In the genomic region with DNA sequence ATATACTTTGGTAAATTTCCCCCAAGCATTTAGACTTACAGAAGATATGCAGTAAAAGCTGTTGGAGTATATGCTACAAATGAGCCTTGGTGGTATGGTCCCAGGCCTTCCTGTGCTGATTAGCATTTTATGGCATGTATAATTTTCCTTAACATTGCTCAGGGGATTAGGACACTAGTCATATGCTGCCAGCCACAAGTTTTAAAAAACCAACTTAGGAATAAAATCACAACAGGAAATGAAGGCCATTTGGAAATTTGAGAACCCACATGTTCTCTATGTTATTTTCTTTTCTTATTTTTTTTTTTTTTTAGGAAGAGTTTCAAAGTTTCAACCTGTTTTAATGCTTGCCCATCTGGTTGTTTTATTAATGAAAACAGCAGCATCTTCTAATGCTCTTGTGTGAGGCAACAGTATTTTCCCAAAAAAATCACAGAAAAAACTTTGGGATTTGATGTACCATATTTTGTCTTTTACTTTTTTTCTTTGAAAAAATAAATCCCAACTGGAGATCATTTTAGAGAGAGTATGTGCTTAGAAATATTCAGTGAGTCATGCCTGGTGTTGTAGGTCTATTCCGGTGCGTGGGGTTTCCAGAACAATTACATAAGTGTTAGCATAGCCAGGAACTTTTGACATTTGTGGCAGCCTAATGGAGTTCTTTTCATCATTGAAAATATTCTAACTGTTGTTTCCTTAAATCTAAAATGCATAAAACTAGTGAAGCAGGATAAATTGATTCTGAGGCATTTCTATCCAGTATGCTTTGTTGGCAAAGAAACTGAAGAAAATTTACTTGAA, we compare ENCODE assay signal across 1 cellular context.
TF ChIP-seq lines count a peak whose summit lies in the region.

No MANE protein-coding gene starts in this region.

TF ChIP-seq in HEK293, 187 proteins besides CTCF, POLR2A, EP300 and RAD21 (continued from another document and continues in another):
- TF ChIP-seq, protein P1, sequence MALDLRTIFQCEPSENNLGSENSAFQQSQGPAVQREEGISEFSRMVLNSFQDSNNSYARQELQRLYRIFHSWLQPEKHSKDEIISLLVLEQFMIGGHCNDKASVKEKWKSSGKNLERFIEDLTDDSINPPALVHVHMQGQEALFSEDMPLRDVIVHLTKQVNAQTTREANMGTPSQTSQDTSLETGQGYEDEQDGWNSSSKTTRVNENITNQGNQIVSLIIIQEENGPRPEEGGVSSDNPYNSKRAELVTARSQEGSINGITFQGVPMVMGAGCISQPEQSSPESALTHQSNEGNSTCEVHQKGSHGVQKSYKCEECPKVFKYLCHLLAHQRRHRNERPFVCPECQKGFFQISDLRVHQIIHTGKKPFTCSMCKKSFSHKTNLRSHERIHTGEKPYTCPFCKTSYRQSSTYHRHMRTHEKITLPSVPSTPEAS (tag by site-specific recombination; IDR thresholded peaks at IDR 0.05): no peak
- TF ChIP-seq ZSCAN23 (tag by site-specific recombination; IDR thresholded peaks at IDR 0.05): no peak
- peak; percentile 14; the same call in 1 of the 2 replicates for TF ChIP-seq GLIS1 (tag by site-specific recombination; IDR thresholded peaks at IDR 0.05)
- TF ChIP-seq ZNF292 (tag by site-specific recombination; IDR thresholded peaks at IDR 0.05; ENCODE audit: borderline replicate concordance, low read depth): no peak
- no peak for TF ChIP-seq ZFP41 (tag by site-specific recombination; IDR thresholded peaks at IDR 0.05; ENCODE audit: borderline replicate concordance)
- peak; percentile 54 for TF ChIP-seq PRDM4 (tag by site-specific recombination; IDR thresholded peaks at IDR 0.05)
- TF ChIP-seq ZNF660 (tag by site-specific recombination; IDR thresholded peaks at IDR 0.05): peak; percentile 16; the same call in 1 of the 2 replicates
- no peak for TF ChIP-seq INSM2 (tag by site-specific recombination; IDR thresholded peaks at IDR 0.05)
- TF ChIP-seq KLF7 (tag by site-specific recombination; IDR thresholded peaks at IDR 0.05; ENCODE audit: borderline replicate concordance): no peak
- 0 out of 2 replicates have a peak, but pooled peaks have one; percentile 42 for TF ChIP-seq KLF8 (tag by site-specific recombination; IDR thresholded peaks at IDR 0.05)
- TF ChIP-seq REST (tag by site-specific recombination; IDR thresholded peaks at IDR 0.05): no peak
- no peak for TF ChIP-seq ZNF791 (tag by site-specific recombination; IDR thresholded peaks at IDR 0.05)
- no peak for TF ChIP-seq ZNF621 (tag by site-specific recombination; IDR thresholded peaks at IDR 0.05)
- TF ChIP-seq ZNF518A (tag by site-specific recombination; conservative IDR thresholded peaks at IDR 0.05; ENCODE audit: low read depth): no peak
- TF ChIP-seq ZNF138 (tag by site-specific recombination; IDR thresholded peaks at IDR 0.05; ENCODE audit: borderline replicate concordance): no peak
- peak; percentile 44; the same call in 1 of the 2 replicates for TF ChIP-seq KLF10 (tag by site-specific recombination; IDR thresholded peaks at IDR 0.05)
- TF ChIP-seq ZNF214 (tag by site-specific recombination; IDR thresholded peaks at IDR 0.05; ENCODE audit: borderline replicate concordance): no peak
- TF ChIP-seq BCL11A (tag by site-specific recombination; IDR thresholded peaks at IDR 0.05; ENCODE audit: low read depth): peak; percentile 29; the same call in 1 of the 2 replicates
- peak; percentile 78 for TF ChIP-seq PRDM6 (tag by site-specific recombination; IDR thresholded peaks at IDR 0.05)
- no peak for TF ChIP-seq ZNF280D (tag by site-specific recombination; IDR thresholded peaks at IDR 0.05)
- no peak for TF ChIP-seq TCF7L2 (IDR thresholded peaks at IDR 0.05; ENCODE audit: borderline replicate concordance, low read depth, low read length)
- TF ChIP-seq GLI2 (tag by site-specific recombination; IDR thresholded peaks at IDR 0.05; ENCODE audit: borderline replicate concordance, low read depth): no peak; the same call in 1 of the 2 replicates
- no peak for TF ChIP-seq ZIC2 (tag by site-specific recombination; IDR thresholded peaks at IDR 0.05)
- no peak for TF ChIP-seq ZNF16 (tag by site-specific recombination; IDR thresholded peaks at IDR 0.05; ENCODE audit: low read depth)
- no peak for TF ChIP-seq YY2 (tag by site-specific recombination; IDR thresholded peaks at IDR 0.05)
- TF ChIP-seq ZNF623 (tag by site-specific recombination; IDR thresholded peaks at IDR 0.05): no peak
- TF ChIP-seq, protein P2, sequence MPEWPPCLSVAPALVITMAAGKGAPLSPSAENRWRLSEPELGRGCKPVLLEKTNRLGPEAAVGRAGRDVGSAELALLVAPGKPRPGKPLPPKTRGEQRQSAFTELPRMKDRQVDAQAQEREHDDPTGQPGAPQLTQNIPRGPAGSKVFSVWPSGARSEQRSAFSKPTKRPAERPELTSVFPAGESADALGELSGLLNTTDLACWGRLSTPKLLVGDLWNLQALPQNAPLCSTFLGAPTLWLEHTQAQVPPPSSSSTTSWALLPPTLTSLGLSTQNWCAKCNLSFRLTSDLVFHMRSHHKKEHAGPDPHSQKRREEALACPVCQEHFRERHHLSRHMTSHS (tag by site-specific recombination; IDR thresholded peaks at IDR 0.05): no peak
- TF ChIP-seq, protein P3, sequence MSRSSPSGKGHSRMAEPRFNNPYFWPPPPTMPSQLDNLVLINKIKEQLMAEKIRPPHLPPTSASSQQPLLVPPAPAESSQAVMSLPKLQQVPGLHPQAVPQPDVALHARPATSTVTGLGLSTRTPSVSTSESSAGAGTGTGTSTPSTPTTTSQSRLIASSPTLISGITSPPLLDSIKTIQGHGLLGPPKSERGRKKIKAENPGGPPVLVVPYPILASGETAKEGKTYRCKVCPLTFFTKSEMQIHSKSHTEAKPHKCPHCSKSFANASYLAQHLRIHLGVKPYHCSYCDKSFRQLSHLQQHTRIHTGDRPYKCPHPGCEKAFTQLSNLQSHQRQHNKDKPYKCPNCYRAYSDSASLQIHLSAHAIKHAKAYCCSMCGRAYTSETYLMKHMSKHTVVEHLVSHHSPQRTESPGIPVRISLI (tag by site-specific recombination; IDR thresholded peaks at IDR 0.05): peak; percentile 93
- no peak for TF ChIP-seq MZF1 (tag by site-specific recombination; IDR thresholded peaks at IDR 0.05; ENCODE audit: borderline replicate concordance)
